ENCODE assay signal across 1 cellular context in genomic region chr11:46665356-46665755, GRCh38.
TF ChIP-seq lines count a peak whose summit lies in the region.

No MANE protein-coding gene starts in this region.

TF ChIP-seq in HepG2, 621 proteins besides CTCF, POLR2A, EP300 and RAD21:
- TF ChIP-seq ZNF772 (CRISPR knock-in tag; IDR thresholded peaks at IDR 0.05): no peak
- no peak for TF ChIP-seq ZNF331 (CRISPR knock-in tag; IDR thresholded peaks at IDR 0.05)
- no peak for TF ChIP-seq IRX3 (CRISPR knock-in tag; IDR thresholded peaks at IDR 0.05; ENCODE audit: borderline replicate concordance, low read depth)
- TF ChIP-seq, protein P1, sequence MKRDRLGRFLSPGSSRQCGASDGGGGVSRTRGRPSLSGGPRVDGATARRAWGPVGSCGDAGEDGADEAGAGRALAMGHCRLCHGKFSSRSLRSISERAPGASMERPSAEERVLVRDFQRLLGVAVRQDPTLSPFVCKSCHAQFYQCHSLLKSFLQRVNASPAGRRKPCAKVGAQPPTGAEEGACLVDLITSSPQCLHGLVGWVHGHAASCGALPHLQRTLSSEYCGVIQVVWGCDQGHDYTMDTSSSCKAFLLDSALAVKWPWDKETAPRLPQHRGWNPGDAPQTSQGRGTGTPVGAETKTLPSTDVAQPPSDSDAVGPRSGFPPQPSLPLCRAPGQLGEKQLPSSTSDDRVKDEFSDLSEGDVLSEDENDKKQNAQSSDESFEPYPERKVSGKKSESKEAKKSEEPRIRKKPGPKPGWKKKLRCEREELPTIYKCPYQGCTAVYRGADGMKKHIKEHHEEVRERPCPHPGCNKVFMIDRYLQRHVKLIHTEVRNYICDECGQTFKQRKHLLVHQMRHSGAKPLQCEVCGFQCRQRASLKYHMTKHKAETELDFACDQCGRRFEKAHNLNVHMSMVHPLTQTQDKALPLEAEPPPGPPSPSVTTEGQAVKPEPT (CRISPR knock-in tag; IDR thresholded peaks at IDR 0.05; ENCODE audit: low read depth): no peak
- no peak for TF ChIP-seq HCFC1 (IDR thresholded peaks at IDR 0.05; ENCODE audit: low read depth, low read length)
- no peak for TF ChIP-seq SOX5 (CRISPR knock-in tag; IDR thresholded peaks at IDR 0.05; ENCODE audit: borderline replicate concordance)
- no peak for TF ChIP-seq ZNF687 (CRISPR knock-in tag; IDR thresholded peaks at IDR 0.05)
- TF ChIP-seq HMGXB4 (CRISPR knock-in tag; IDR thresholded peaks at IDR 0.05; ENCODE audit: borderline replicate concordance in 1 of 2, low read depth in 1 of 2): no peak
- no peak for TF ChIP-seq MEIS2 (CRISPR knock-in tag; IDR thresholded peaks at IDR 0.05)
- no peak for TF ChIP-seq ZNF510 (CRISPR knock-in tag; IDR thresholded peaks at IDR 0.05; ENCODE audit: low read depth)
- TF ChIP-seq NR3C1 (CRISPR knock-in tag; IDR thresholded peaks at IDR 0.05): no peak
- TF ChIP-seq NFKBIZ (CRISPR knock-in tag; IDR thresholded peaks at IDR 0.05): no peak
- no peak for TF ChIP-seq ZNF761 (CRISPR knock-in tag; conservative IDR thresholded peaks at IDR 0.05)
- TF ChIP-seq, protein P2, sequence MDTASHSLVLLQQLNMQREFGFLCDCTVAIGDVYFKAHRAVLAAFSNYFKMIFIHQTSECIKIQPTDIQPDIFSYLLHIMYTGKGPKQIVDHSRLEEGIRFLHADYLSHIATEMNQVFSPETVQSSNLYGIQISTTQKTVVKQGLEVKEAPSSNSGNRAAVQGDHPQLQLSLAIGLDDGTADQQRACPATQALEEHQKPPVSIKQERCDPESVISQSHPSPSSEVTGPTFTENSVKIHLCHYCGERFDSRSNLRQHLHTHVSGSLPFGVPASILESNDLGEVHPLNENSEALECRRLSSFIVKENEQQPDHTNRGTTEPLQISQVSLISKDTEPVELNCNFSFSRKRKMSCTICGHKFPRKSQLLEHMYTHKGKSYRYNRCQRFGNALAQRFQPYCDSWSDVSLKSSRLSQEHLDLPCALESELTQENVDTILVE (CRISPR knock-in tag; IDR thresholded peaks at IDR 0.05): no peak
- TF ChIP-seq JUNB (CRISPR knock-in tag; IDR thresholded peaks at IDR 0.05; ENCODE audit: borderline replicate concordance): no peak
- no peak for TF ChIP-seq DNMT1 (CRISPR knock-in tag; IDR thresholded peaks at IDR 0.05)
- TF ChIP-seq, protein P3, sequence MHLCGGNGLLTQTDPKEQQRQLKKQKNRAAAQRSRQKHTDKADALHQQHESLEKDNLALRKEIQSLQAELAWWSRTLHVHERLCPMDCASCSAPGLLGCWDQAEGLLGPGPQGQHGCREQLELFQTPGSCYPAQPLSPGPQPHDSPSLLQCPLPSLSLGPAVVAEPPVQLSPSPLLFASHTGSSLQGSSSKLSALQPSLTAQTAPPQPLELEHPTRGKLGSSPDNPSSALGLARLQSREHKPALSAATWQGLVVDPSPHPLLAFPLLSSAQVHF (CRISPR knock-in tag; IDR thresholded peaks at IDR 0.05): no peak
- no peak for TF ChIP-seq GTF3A (CRISPR knock-in tag; conservative IDR thresholded peaks at IDR 0.05)
TF ChIP-seq in HepG2: peak in this region for 0.
